In the genomic region with DNA sequence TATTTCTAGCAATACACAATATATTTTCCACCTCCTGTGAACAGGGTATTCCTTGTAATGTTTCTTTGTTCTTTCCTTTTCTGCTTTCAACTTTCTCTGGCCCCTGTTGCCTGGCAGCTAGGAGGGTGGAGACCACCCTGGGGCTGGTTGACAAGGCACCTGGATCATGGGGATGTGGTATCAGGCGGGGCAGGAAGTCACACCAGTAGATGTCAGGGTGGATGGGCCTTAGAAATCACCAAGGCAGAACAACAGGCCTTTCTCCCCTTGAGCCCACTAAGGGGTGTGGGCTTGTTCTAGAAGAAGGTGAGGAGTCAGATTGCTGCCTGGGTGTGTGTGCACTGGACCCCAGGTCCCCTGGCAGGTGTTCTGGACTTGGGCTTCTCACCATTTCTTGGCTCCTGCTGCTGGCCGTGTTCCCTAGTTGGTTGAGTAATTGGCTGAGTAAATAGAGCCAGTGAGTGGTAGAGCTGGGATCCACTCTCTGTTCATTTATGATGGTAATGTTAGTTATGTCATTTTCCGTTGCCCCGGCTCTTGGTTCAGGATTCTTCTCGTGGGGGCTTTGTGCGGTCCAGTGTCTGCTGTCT, we compare ENCODE assay signal across 18 cellular contexts. TPM values are rescaled to one million over a fixed set of nuclear protein-coding genes. Genes with fewer than 3 reads are reported as not detected.
A peak's percentile ranks its signal among the peaks of the same experiment; 100 is the strongest.
DNase-seq lines count a peak whose midpoint lies in the region; ATAC-seq and TF ChIP-seq lines count a peak whose summit lies in the region.
"Had no signal": no experiment of that assay in that cellular context is flagged by ENCODE, and none has a peak within 500 bp of the region (broad histone marks: within the 10 kb centered on the region; RNA-seq: fewer than 3 reads in every experiment).

No MANE protein-coding gene starts in this region.

- no peaks in the 10 kb centered on the region for H4K20me1 ChIP-seq in PC-3 (ENCODE audit: low read length)

- H3K9ac ChIP-seq in PC-3 (ENCODE audit: low read length): no peak overlapping the region
- H3K9ac ChIP-seq: SK-N-SH had no signal

- no peak overlapping the region for H3K4me3 ChIP-seq in CD8-positive, alpha-beta T cell (ENCODE audit: low read depth, low read length)
- peak overlapping the region; percentile 49 for H3K4me3 ChIP-seq in PC-3 (ENCODE audit: low read length)
- H3K4me3 ChIP-seq: gastroesophageal sphincter had no signal

- no peaks in the 10 kb centered on the region for H3K27me3 Mint-ChIP-seq in activated CD4-positive, alpha-beta T cell treated with anti-CD3 and anti-CD28 coated beads, Interleukin-2, amount 10 ng/mL, durations not matched to agents 24 days and 14 days
- no peaks in the 10 kb centered on the region for H3K27me3 Mint-ChIP-seq in CD8-positive, alpha-beta T cell (ENCODE audit: low read depth)
- peaks cover 0 to 6% (median 4%) of the 10 kb centered on the region in 3 donors for H3K27me3 Mint-ChIP-seq in immature natural killer cell (ENCODE audit: low read depth in 3 of 3)

- H3K27me3 ChIP-seq in CD8-positive, alpha-beta T cell (ENCODE audit: insufficient read depth, low read length): no peaks in the 10 kb centered on the region
- H3K27me3 ChIP-seq in PC-3 (ENCODE audit: low read length): no peaks in the 10 kb centered on the region
- H3K27me3 ChIP-seq: brain microvascular endothelial cell, gastroesophageal sphincter had no signal

- intact Hi-C loops in activated CD4-positive, alpha-beta T cell treated with anti-CD3 and anti-CD28 coated beads, Interleukin-2, amount 10 ng/mL, durations not matched to agents 24 days and 14 days (cut with micrococcal nuclease): loop anchor here (10.0 kb wide), 1 partner anchor 338 kb away; no protein-coding TSS in a partner anchor
- intact Hi-C loops in CD8-positive, alpha-beta T cell (cut with DNase I, micrococcal nuclease): loop anchor here (5.0 to 10.0 kb wide), 2 partner anchors 135 to 428 kb away; a partner anchor contains a TSS
- intact Hi-C loops in PC-3 (cut with micrococcal nuclease): loop anchor here (10.0 kb wide), 1 partner anchor 208 kb away; a partner anchor contains a TSS
- intact Hi-C loops in left ventricle myocardium superior (cut with micrococcal nuclease): no loop called here

- peak overlapping the region; percentile 57 for H3K4me3 Mint-ChIP-seq in activated CD4-positive, alpha-beta T cell treated with anti-CD3 and anti-CD28 coated beads, Interleukin-2, amount 10 ng/mL, durations not matched to agents 24 days and 14 days
- peak overlapping the region; percentile 46 for H3K4me3 Mint-ChIP-seq in CD8-positive, alpha-beta T cell
- peak overlapping the region; percentile 36 to 90 (median 47) for H3K4me3 Mint-ChIP-seq in immature natural killer cell

- H3K4me1 Mint-ChIP-seq in activated CD4-positive, alpha-beta T cell treated with anti-CD3 and anti-CD28 coated beads, Interleukin-2, amount 10 ng/mL, durations not matched to agents 24 days and 14 days: peaks cover 35% of the 10 kb centered on the region
- peaks cover 46% of the 10 kb centered on the region for H3K4me1 Mint-ChIP-seq in CD8-positive, alpha-beta T cell (ENCODE audit: low read depth)
- peaks cover 44 to 56% of the 10 kb centered on the region in 2 donors for H3K4me1 Mint-ChIP-seq in immature natural killer cell

- H3K27ac ChIP-seq in CD8-positive, alpha-beta T cell (ENCODE audit: low read depth, low read length): no peak overlapping the region
- H3K27ac ChIP-seq in PC-3 (ENCODE audit: low read length): peak overlapping the region; percentile 49
- H3K27ac ChIP-seq: brain microvascular endothelial cell, gastroesophageal sphincter, HL-60 had no signal

- peaks cover 39% of the 10 kb centered on the region for H3K4me1 ChIP-seq in CD8-positive, alpha-beta T cell (ENCODE audit: insufficient read depth, low read length)
- H3K4me1 ChIP-seq in PC-3 (ENCODE audit: insufficient read depth, low read length): peaks cover 34% of the 10 kb centered on the region

- no peaks in the 10 kb centered on the region for H3K36me3 ChIP-seq in CD8-positive, alpha-beta T cell (ENCODE audit: insufficient read depth, low read length)
- H3K36me3 ChIP-seq in PC-3 (ENCODE audit: low read depth, low read length): no peaks in the 10 kb centered on the region

- H3F3A ChIP-seq in PC-3 (ENCODE audit: low read length, unreplicated experiment): no peaks in the 10 kb centered on the region

- peaks cover 15% of the 10 kb centered on the region for H3K36me3 Mint-ChIP-seq in activated CD4-positive, alpha-beta T cell treated with anti-CD3 and anti-CD28 coated beads, Interleukin-2, amount 10 ng/mL, durations not matched to agents 24 days and 14 days (ENCODE audit: low read depth)
- H3K36me3 Mint-ChIP-seq in CD8-positive, alpha-beta T cell: peaks cover 20% of the 10 kb centered on the region
- peaks cover 0 to 3% (median 0%) of the 10 kb centered on the region in 3 donors for H3K36me3 Mint-ChIP-seq in immature natural killer cell

- peak; percentile 65 for DNase-seq in activated CD4-positive, alpha-beta T cell treated with anti-CD3 and anti-CD28 coated beads, Interleukin-2, amount 10 ng/mL, durations not matched to agents 24 days and 14 days
- DNase-seq in activated CD4-positive, alpha-beta T cell treated with anti-CD3 and anti-CD28 coated beads for 4 hours: no peak
- DNase-seq in CD8-positive, alpha-beta T cell: peak in 1 of 7 experiments; percentile 34
- DNase-seq in PC-3 (peak; percentile 81), immature natural killer cell (no peak), MV-4-11 (lab: John Stamatoyannopoulos, UW) (no peak), left ventricle myocardium superior (no peak)
- DNase-seq in stimulated activated CD4-positive, alpha-beta T cell treated with anti-CD3 and anti-CD28 coated beads, Interleukin-2, amount 100 ng/mL, for 24 hours: no peak
- DNase-seq: activated CD4-positive, CD25-positive, alpha-beta regulatory T cell; activated T-cell treated with anti-CD3 and anti-CD28 coated beads, Interleukin-2, amount 50 U/mL, for 1 hour; brain microvascular endothelial cell; endodermal cell; H7; NCI-H2171 treated with DMSO at 0.1 percent for 48 hours; SK-N-SH had no signal

- H3K79me2 ChIP-seq in PC-3 (ENCODE audit: low read length): no peaks in the 10 kb centered on the region

- no peak for ATAC-seq in CD8-positive, alpha-beta T cell
- ATAC-seq in PC-3: peak; percentile 64
- ATAC-seq in left ventricle myocardium superior: no peak
- ATAC-seq: gastroesophageal sphincter had no signal

- H3K9me3 ChIP-seq in CD8-positive, alpha-beta T cell (ENCODE audit: low read length): no peaks in the 10 kb centered on the region
- no peaks in the 10 kb centered on the region for H3K9me3 ChIP-seq in PC-3 (ENCODE audit: low read length)
- H3K9me3 ChIP-seq: gastroesophageal sphincter, SK-N-SH had no signal

- TF ChIP-seq CTCF in CD8-positive, alpha-beta T cell (IDR thresholded peaks at IDR 0.05): no peak
- no peak for TF ChIP-seq CTCF in PC-3 (conservative IDR thresholded peaks at IDR 0.05; ENCODE audit: low read depth, low read length)

- peak overlapping the region; percentile 30; the same call in 1 of the 2 replicates for H2AFZ ChIP-seq in PC-3 (ENCODE audit: low read length)

- H3K4me2 ChIP-seq in PC-3 (ENCODE audit: low read length): peak overlapping the region; percentile 80
- H3K4me2 ChIP-seq: SK-N-SH had no signal

- POLR2A ChIA-PET in CD8-positive, alpha-beta T cell (lab: Charles Lee): interaction anchor here (3.0 kb wide), 1 partner anchor 24 kb away, joined by 38 read pairs; a partner anchor contains a TSS
- POLR2A ChIA-PET in PC-3 (lab: Charles Lee; ENCODE audit: unreplicated experiment): no interaction called here

- H3K27ac Mint-ChIP-seq in activated CD4-positive, alpha-beta T cell treated with anti-CD3 and anti-CD28 coated beads, Interleukin-2, amount 10 ng/mL, durations not matched to agents 24 days and 14 days: peak overlapping the region; percentile 55
- H3K27ac Mint-ChIP-seq in CD8-positive, alpha-beta T cell: peak overlapping the region; percentile 34
- H3K27ac Mint-ChIP-seq in immature natural killer cell: peak overlapping the region in 2 of 6 donors; percentile 7 to 46
- H3K27ac Mint-ChIP-seq: endodermal cell, mesothelial cell of epicardium had no signal

- CTCF ChIA-PET in CD8-positive, alpha-beta T cell (lab: Charles Lee): interaction anchor here (4.9 kb wide), 1 partner anchor 25 kb away, joined by 47 read pairs; a partner anchor contains a TSS
- CTCF ChIA-PET in PC-3 (lab: Charles Lee): no interaction called here

- no TSS peak for BruUV-seq in PC-3 (replicated peaks; lab: Mats Ljungman, UMichigan)

- H3K9me3 Mint-ChIP-seq in activated CD4-positive, alpha-beta T cell treated with anti-CD3 and anti-CD28 coated beads, Interleukin-2, amount 10 ng/mL, durations not matched to agents 24 days and 14 days: no peaks in the 10 kb centered on the region
- no peaks in the 10 kb centered on the region for H3K9me3 Mint-ChIP-seq in CD8-positive, alpha-beta T cell
- H3K9me3 Mint-ChIP-seq in immature natural killer cell: no peaks in the 10 kb centered on the region
- H3K9me3 Mint-ChIP-seq: endodermal cell, mesothelial cell of epicardium had no signal

- H3K9me2 ChIP-seq in PC-3 (replicated peaks; ENCODE audit: low read length): no peaks in the 10 kb centered on the region
- H3K9me2 ChIP-seq: SK-N-SH had no signal

RNA-seq across cellular contexts. Expression of a gene that starts 24.9 kb away (rescaled TPM):
- 27.2 and 27.4 TPM in 2 replicates for total RNA-seq in activated CD4-positive, alpha-beta T cell treated with anti-CD3 and anti-CD28 coated beads, Interleukin-2, amount 10 ng/mL, durations not matched to agents 24 days and 14 days
- 10 to 100 TPM; 24.0 to 27.3 TPM for total RNA-seq in CD8-positive, alpha-beta T cell
- 6.9 and 7.0 TPM in 2 replicates for total RNA-seq in PC-3 (2014; rRNA removed)
- 1 to 10 TPM; 1.6 to 4.4 (median 3.0) TPM for polyA plus RNA-seq in immature natural killer cell
- total RNA-seq in left ventricle myocardium superior: 4.8 TPM

RNA-seq across cellular contexts. Expression of a gene that starts 47.5 kb away (rescaled TPM):
- 18.0 and 18.7 TPM in 2 replicates for total RNA-seq in activated CD4-positive, alpha-beta T cell treated with anti-CD3 and anti-CD28 coated beads, Interleukin-2, amount 10 ng/mL, durations not matched to agents 24 days and 14 days
- 10 to 100 TPM; 20.9 to 22.1 TPM for total RNA-seq in CD8-positive, alpha-beta T cell
- total RNA-seq in PC-3 (2014; rRNA removed): 9.7 and 10.4 TPM in 2 replicates
- polyA plus RNA-seq in immature natural killer cell: 10 to 100 TPM in 1 of 3 donors, 1 to 10 TPM in 2; 1.3 to 10.7 (median 3.7) TPM
- 5.2 TPM for total RNA-seq in left ventricle myocardium superior

Comparison
In these comparisons a context has a peak if more than half of its experiments do, and no peak if none do; other contexts are left out.
1. DNase-seq: peak in activated CD4-positive, alpha-beta T cell treated with anti-CD3 and anti-CD28 coated beads, Interleukin-2, amount 10 ng/mL, durations not matched to agents 24 days and 14 days (single experiment) and PC-3 (single experiment); none in activated CD4-positive, alpha-beta T cell treated with anti-CD3 and anti-CD28 coated beads for 4 hours (0 of 2), immature natural killer cell (0 of 3), stimulated activated CD4-positive, alpha-beta T cell treated with anti-CD3 and anti-CD28 coated beads, Interleukin-2, amount 100 ng/mL, for 24 hours (0 of 2), MV-4-11 (single experiment) and left ventricle myocardium superior (single experiment).
2. Peak in every context shown above with its lines, with median percentiles within 50 percentile points of each other: H3K4me3 Mint-ChIP-seq.